ENCODE assay signal across 1 cellular context in genomic region chr10:79184141-79184625, GRCh38.
TF ChIP-seq lines count a peak whose summit lies in the region.

No MANE protein-coding gene starts in this region.

TF ChIP-seq in SK-N-SH, 30 proteins besides CTCF, POLR2A, EP300 and RAD21 (continued from another document):
- TF ChIP-seq USF2 (IDR thresholded peaks at IDR 0.05; ENCODE audit: borderline replicate concordance, low read depth, low read length) (no peak), MAX (IDR thresholded peaks at IDR 0.05; ENCODE audit: low read depth) (peak; percentile 64), RCOR1 (IDR thresholded peaks at IDR 0.05; ENCODE audit: low read length) (peak; percentile 55; the same call in 1 of the 2 replicates), TEAD4 (IDR thresholded peaks at IDR 0.05; ENCODE audit: borderline replicate concordance, insufficient read depth) (0 out of 2 replicates have a peak, but pooled peaks have one; percentile 36), MEF2A (IDR thresholded peaks at IDR 0.05; ENCODE audit: borderline replicate concordance, low read depth) (no peak), RXRA (IDR thresholded peaks at IDR 0.05; ENCODE audit: borderline replicate concordance, low read depth) (no peak), NFIC (IDR thresholded peaks at IDR 0.05; ENCODE audit: borderline replicate concordance) (peak; percentile 14; the same call in 1 of the 2 replicates), USF1 (IDR thresholded peaks at IDR 0.05; ENCODE audit: borderline replicate concordance, low read depth) (no peak), NRF1 (IDR thresholded peaks at IDR 0.05; ENCODE audit: low read depth, low read length) (no peak), RFX5 (IDR thresholded peaks at IDR 0.05; ENCODE audit: low read length) (no peak), JUND (IDR thresholded peaks at IDR 0.05) (peak; percentile 81; the same call in 1 of the 2 replicates), FOSL2 (IDR thresholded peaks at IDR 0.05; ENCODE audit: borderline replicate concordance, low read depth) (peak; percentile 86), IRF3 (IDR thresholded peaks at IDR 0.05; ENCODE audit: low read depth, low read length) (no peak), TAF1 (IDR thresholded peaks at IDR 0.05; ENCODE audit: borderline replicate concordance, low read depth, low read length) (no peak), PBX3 (IDR thresholded peaks at IDR 0.05) (peak; percentile 61), FOXM1 (IDR thresholded peaks at IDR 0.05; ENCODE audit: low read depth) (no peak), GABPA (IDR thresholded peaks at IDR 0.05; ENCODE audit: low read depth) (no peak)
TF ChIP-seq in SK-N-SH: peak in this region for 8.
